In genomic region chr9:83315649-83316048, GRCh38 we compare ENCODE assay signal across 18 cellular contexts.
"Had no signal": no experiment of that assay in that cellular context is flagged by ENCODE, and none has a peak within 500 bp of the region (broad histone marks: within the 10 kb centered on the region; RNA-seq: fewer than 3 reads in every experiment).

No MANE protein-coding gene starts in this region.

- H3K9me3 Mint-ChIP-seq: type B pancreatic cell had no signal

- H3K27me3 ChIP-seq: colonic mucosa, heart left ventricle, ovary, right atrium auricular region, suprapubic skin, thyroid gland had no signal

- H3K27ac Mint-ChIP-seq: endodermal cell; naive thymus-derived CD4-positive, alpha-beta T cell; type B pancreatic cell had no signal

- H3K4me1 Mint-ChIP-seq: naive thymus-derived CD4-positive, alpha-beta T cell had no signal

- H3K27ac ChIP-seq: colonic mucosa, heart left ventricle, ovary, right atrium auricular region, suprapubic skin, thyroid gland had no signal

- DNase-seq: colonic mucosa; dermis blood vessel endothelial cell; effector CD4-positive, alpha-beta T cell; endodermal cell; heart left ventricle; hippocampal formation; kidney glomerular epithelial cell; mesendoderm; naive thymus-derived CD4-positive, alpha-beta T cell; nucleus accumbens; ovary; small intestine; stimulated activated CD4-positive, alpha-beta T cell treated with anti-CD3 and anti-CD28 coated beads, Interleukin-12 subunit alpha, Interleukin-12 subunit beta, amount 100 ng/mL, for 4 hours; stimulated activated naive CD4-positive, alpha-beta T cell; thyroid gland had no signal

- H3K4me3 ChIP-seq: colonic mucosa, heart left ventricle, ovary, right atrium auricular region, suprapubic skin, thyroid gland had no signal

- ATAC-seq: heart left ventricle; naive thymus-derived CD4-positive, alpha-beta T cell had no signal

- H3K36me3 Mint-ChIP-seq: type B pancreatic cell had no signal

- H3K4me3 Mint-ChIP-seq: endodermal cell; naive thymus-derived CD4-positive, alpha-beta T cell; type B pancreatic cell had no signal

- H3K27me3 Mint-ChIP-seq: naive thymus-derived CD4-positive, alpha-beta T cell; type B pancreatic cell had no signal
